Comparison of ENCODE assay signal across 26 cellular contexts in genomic region chr1:187763976-187764375, GRCh38.
"Had no signal": no experiment of that assay in that cellular context is flagged by ENCODE, and none has a peak within 500 bp of the region (broad histone marks: within the 10 kb centered on the region; RNA-seq: fewer than 3 reads in every experiment).

No MANE protein-coding gene starts in this region.

- DNase-seq: activated CD4-positive, alpha-beta T cell treated with anti-CD3 and anti-CD28 coated beads for 36 hours; activated CD4-positive, alpha-beta T cell treated with anti-CD3 and anti-CD28 coated beads, Interleukin-2, amount 50 U/mL, for 4 hours; activated CD8-positive, alpha-beta memory T cell treated with anti-CD3 and anti-CD28 coated beads for 24 hours; activated CD8-positive, alpha-beta memory T cell treated with anti-CD3 and anti-CD28 coated beads, Interleukin-2, amount 50 U/mL, for 4 hours; activated naive CD4-positive, alpha-beta T cell treated with Interleukin-2 at 50 U/mL for 16 hours; activated naive CD8-positive, alpha-beta T cell treated with anti-CD3 and anti-CD28 coated beads for 36 hours; activated T-cell treated with anti-CD3 and anti-CD28 coated beads, Interleukin-2, amount 50 U/mL, for 24 hours; body of pancreas; caudate nucleus; dermis blood vessel endothelial cell; effector CD8-positive, alpha-beta T cell; glutamatergic neuron; hippocampal formation; pancreas; psoas muscle; stimulated activated CD4-positive, alpha-beta T cell treated with anti-CD3 and anti-CD28 coated beads, Interleukin-12 subunit alpha, Interleukin-12 subunit beta, amount 100 ng/mL, for 4 hours; stimulated activated CD4-positive, alpha-beta T cell treated with anti-CD3 and anti-CD28 coated beads, Interleukin-4, amount 100 ng/mL, for 4 hours; substantia nigra; T-helper 1 cell; thyroid gland; upper lobe of right lung had no signal

- H3K4me3 ChIP-seq: body of pancreas, pancreas, psoas muscle, right atrium auricular region, thyroid gland, upper lobe of right lung had no signal

- ATAC-seq: activated CD4-positive, alpha-beta T cell treated with anti-CD3 and anti-CD28 coated beads for 36 hours; body of pancreas; esophagus mucosa; natural killer cell treated with Interleukin-12 subunit alpha and Interleukin-12 subunit beta and Interleukin-15 and Interleukin-18, amount 100 ng/mL, for 72 hours; pancreas; psoas muscle; upper lobe of right lung; WTC11 had no signal

- FAIRE-seq: frontal cortex, pancreas had no signal

- H3K4me1 ChIP-seq: body of pancreas, pancreas, psoas muscle, right atrium auricular region, thyroid gland, upper lobe of right lung had no signal

- H3K36me3 ChIP-seq: pancreas, right atrium auricular region, thyroid gland, upper lobe of right lung had no signal

- H3K27ac ChIP-seq: body of pancreas, pancreas, psoas muscle, right atrium auricular region, thyroid gland, upper lobe of right lung had no signal

- H3K27me3 ChIP-seq: body of pancreas, pancreas, right atrium auricular region, thyroid gland, upper lobe of right lung had no signal

- H3K9me3 ChIP-seq: body of pancreas, pancreas, psoas muscle, right atrium auricular region, thyroid gland, upper lobe of right lung had no signal
